In the genomic region with DNA sequence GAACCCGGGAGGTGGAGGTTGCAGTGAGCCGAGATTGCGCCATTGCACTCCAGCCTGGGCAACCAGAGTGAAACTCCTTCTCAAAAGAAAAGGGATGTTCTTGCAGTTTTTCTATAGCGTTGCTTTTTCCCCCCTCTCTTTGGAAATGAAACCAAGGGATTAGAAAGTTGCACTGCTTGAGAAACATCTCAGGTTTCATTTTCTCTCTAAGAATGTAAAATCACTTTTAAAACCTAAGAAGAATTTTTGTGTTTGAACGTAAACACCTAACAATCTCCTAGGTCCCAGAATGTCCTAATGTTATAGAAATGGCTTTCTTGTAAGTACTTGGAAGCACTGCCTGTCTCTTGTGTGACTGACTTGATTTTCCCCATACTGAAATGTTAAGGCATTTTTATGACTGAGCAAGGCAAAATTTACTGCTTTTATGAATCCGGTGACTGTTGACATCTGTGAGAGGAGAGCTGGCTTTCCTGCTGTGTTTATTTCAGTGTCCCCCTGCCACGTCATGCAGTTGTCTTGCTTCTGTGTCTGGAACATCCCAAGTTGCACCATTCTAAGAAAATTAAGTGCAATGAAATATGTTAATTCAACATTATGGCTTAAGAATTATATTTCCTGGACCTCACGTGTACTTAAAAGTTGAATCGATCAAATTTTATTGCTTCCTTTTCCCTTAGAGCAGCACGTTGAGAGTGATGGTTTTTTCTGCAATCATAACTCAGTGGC, we compare ENCODE assay signal across 12 cellular contexts. TPM values are rescaled to one million over a fixed set of nuclear protein-coding genes. Genes with fewer than 3 reads are reported as not detected.
DNase-seq lines count a peak whose midpoint lies in the region; ATAC-seq, FAIRE-seq and TF ChIP-seq lines count a peak whose summit lies in the region.
"Had no signal": no experiment of that assay in that cellular context is flagged by ENCODE, and none has a peak within 500 bp of the region (broad histone marks: within the 10 kb centered on the region; RNA-seq: fewer than 3 reads in every experiment).

No MANE protein-coding gene starts in this region.

- peaks cover 4% of the 10 kb centered on the region for H3K9me3 Mint-ChIP-seq in astrocyte (ENCODE audit: unreplicated experiment)

- H3K36me3 ChIP-seq in MM.1S (replicated peaks; ENCODE audit: insufficient read depth, low read length) (peaks cover 4% of the 10 kb centered on the region; the same call in 1 of the 2 replicates), astrocyte (ENCODE audit: insufficient read depth, low read length) (peaks cover 43% of the 10 kb centered on the region)

- TF ChIP-seq CTCF in MM.1S (IDR thresholded peaks at IDR 0.05; ENCODE audit: low read length) (no peak), astrocyte (IDR thresholded peaks at IDR 0.05; ENCODE audit: insufficient read depth, low read depth, low read length) (no peak)

- H3K9me3 ChIP-seq in MM.1S (replicated peaks; ENCODE audit: insufficient read depth, low read length) (no peaks in the 10 kb centered on the region), astrocyte (ENCODE audit: insufficient read depth, low read depth, low read length) (no peaks in the 10 kb centered on the region)

- H3K9me2 ChIP-seq in MM.1S (replicated peaks; ENCODE audit: insufficient read depth, low read length): no peaks in the 10 kb centered on the region

- H3K4me2 ChIP-seq in MM.1S (ENCODE audit: low read depth, low read length): peak overlapping the region; percentile 33
- no peak overlapping the region for H3K4me2 ChIP-seq in astrocyte (ENCODE audit: low read length)

- no peak overlapping the region for H2AFZ ChIP-seq in MM.1S (ENCODE audit: low read length)
- no peak overlapping the region for H2AFZ ChIP-seq in astrocyte (ENCODE audit: low read depth, low read length)

- peak; percentile 80 for DNase-seq in GM04503 (ENCODE audit: low read depth)
- peak; percentile 73 for DNase-seq in MM.1S
- no peak for DNase-seq in astrocyte (ENCODE audit: low read depth)
- peak; percentile 32 for DNase-seq in skeletal muscle cell (ENCODE audit: low read depth)
- no peak for DNase-seq in dermis blood vessel endothelial cell
- DNase-seq in NCI-H1092 (lab: John Stamatoyannopoulos, UW): no peak
- DNase-seq: activated CD4-positive, CD25-positive, alpha-beta regulatory T cell; left ventricle myocardium superior; NCI-H2029 had no signal

- no peak overlapping the region for H3K4me3 Mint-ChIP-seq in astrocyte (ENCODE audit: unreplicated experiment)

- H3K79me2 ChIP-seq in MM.1S (ENCODE audit: low read length) (peaks cover 7% of the 10 kb centered on the region), astrocyte (ENCODE audit: insufficient read depth, low read length) (peaks cover 46% of the 10 kb centered on the region)

- H3K27ac Mint-ChIP-seq in astrocyte (ENCODE audit: unreplicated experiment): peak overlapping the region; percentile 4

- H3F3A ChIP-seq in MM.1S (ENCODE audit: insufficient read depth, low read length): peaks cover 15% of the 10 kb centered on the region

- H3K4me1 ChIP-seq in MM.1S (ENCODE audit: low read length) (peaks cover 21% of the 10 kb centered on the region), astrocyte (ENCODE audit: insufficient read depth, low read length) (peaks cover 10% of the 10 kb centered on the region)

- H3K27me3 Mint-ChIP-seq in astrocyte (ENCODE audit: low read depth, unreplicated experiment): no peaks in the 10 kb centered on the region

- H3K4me3 ChIP-seq in MM.1S (ENCODE audit: low read length) (no peak overlapping the region), astrocyte (ENCODE audit: insufficient read depth, low read depth, low read length) (no peak overlapping the region), skeletal muscle cell (ENCODE audit: low read depth, low read length) (no peak overlapping the region)
- H3K4me3 ChIP-seq: skin epidermis had no signal

- ATAC-seq in HG03521 (IDR thresholded peaks at IDR 0.05; ENCODE audit: unreplicated experiment): no peak
- ATAC-seq: left ventricle myocardium superior had no signal

- peaks cover 15% of the 10 kb centered on the region; the same call in 1 of the 2 replicates for H4K20me1 ChIP-seq in MM.1S (ENCODE audit: insufficient read depth, low read length)
- no peaks in the 10 kb centered on the region for H4K20me1 ChIP-seq in astrocyte (ENCODE audit: insufficient read depth, low read length)

- no peak for FAIRE-seq in astrocyte (lab: Jason Lieb, UNC)
- FAIRE-seq: bronchial epithelial cell had no signal

- H3K36me3 Mint-ChIP-seq in astrocyte (ENCODE audit: low read depth, unreplicated experiment): peaks cover 29% of the 10 kb centered on the region

- H3K9ac ChIP-seq in MM.1S (ENCODE audit: low read length): no peak overlapping the region
- no peak overlapping the region for H3K9ac ChIP-seq in astrocyte (ENCODE audit: low read length)

- H3K27me3 ChIP-seq in MM.1S (replicated peaks; ENCODE audit: insufficient read depth, low read length) (no peaks in the 10 kb centered on the region), astrocyte (ENCODE audit: insufficient read depth, low read length) (no peaks in the 10 kb centered on the region)

- H3K27ac ChIP-seq in MM.1S (ENCODE audit: low read length) (no peak overlapping the region; the same call in 1 of the 2 replicates), astrocyte (ENCODE audit: low read depth, low read length) (no peak overlapping the region)

- peaks cover 3% of the 10 kb centered on the region for H3K4me1 Mint-ChIP-seq in astrocyte (ENCODE audit: low read depth, unreplicated experiment)

RNA-seq across cellular contexts. Expression of a gene that starts 37.8 kb away (rescaled TPM):
- total RNA-seq in astrocyte (84.8 and 93.4 TPM in 2 replicates), dermis blood vessel endothelial cell (66.4 and 103 TPM in 2 replicates)

Comparison
In these comparisons a context has a peak if more than half of its experiments do, and no peak if none do; other contexts are left out.
1. DNase-seq: peak in GM04503 (single experiment), MM.1S (single experiment) and skeletal muscle cell (single experiment); none in astrocyte (single experiment), dermis blood vessel endothelial cell (single experiment) and NCI-H1092 (single experiment).